In the genomic region with DNA sequence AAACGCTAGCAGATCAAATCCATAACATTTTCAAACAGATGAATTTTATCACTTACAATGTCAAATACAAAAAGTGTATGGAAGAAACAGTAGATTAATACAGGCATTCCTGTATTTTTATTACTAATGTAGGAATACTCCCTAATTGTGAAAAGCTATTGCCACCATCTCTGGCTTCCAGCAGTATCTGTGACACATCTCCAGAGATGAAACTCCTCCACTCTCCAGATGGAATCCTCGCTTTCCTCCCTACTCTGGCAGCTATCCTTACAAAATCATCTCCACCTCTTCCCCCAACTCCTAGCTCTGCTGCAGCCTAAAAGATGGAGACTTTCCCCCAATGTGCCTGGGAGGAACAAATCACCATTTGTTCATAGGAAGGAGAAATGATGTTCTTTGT, we compare ENCODE assay signal across 20 cellular contexts.
DNase-seq lines count a peak whose midpoint lies in the region; ATAC-seq, FAIRE-seq and TF ChIP-seq lines count a peak whose summit lies in the region.
"Had no signal": no experiment of that assay in that cellular context is flagged by ENCODE, and none has a peak within 500 bp of the region (broad histone marks: within the 10 kb centered on the region; RNA-seq: fewer than 3 reads in every experiment).

No MANE protein-coding gene starts in this region.

- H3K27ac Mint-ChIP-seq in endodermal cell, result peak overlapping the region; percentile 9
- H3K27ac Mint-ChIP-seq: CD4-positive, alpha-beta memory T cell had no signal

- no peak overlapping the region for H3K9ac ChIP-seq in endodermal cell (ENCODE audit: extremely low read depth, low read length, poor library complexity, severe bottlenecking)
- H3K9ac ChIP-seq: GM23248 had no signal

- no peak for TF ChIP-seq POLR2A in GM12891 (IDR thresholded peaks at IDR 0.05; ENCODE audit: low read depth, low read length)
- no peak for TF ChIP-seq POLR2A in stomach (IDR thresholded peaks at IDR 0.05)

- FAIRE-seq in GM12891 (lab: Jason Lieb, UNC), result no peak
- FAIRE-seq: A549, H1 had no signal

- intact Hi-C loops in aorta (cut with DNase I) (no loop called here), stomach (cut with DNase I; ENCODE audit: low total_unique reads) (no loop called here)

- H3K9me3 ChIP-seq in endodermal cell (ENCODE audit: control insufficient read depth, low read length) (no peaks in the 10 kb centered on the region), aorta (ENCODE audit: control insufficient read depth, low read length) (no peaks in the 10 kb centered on the region), stomach (no peaks in the 10 kb centered on the region)
- H3K9me3 ChIP-seq: A549 had no signal

- H3K4me1 ChIP-seq in endodermal cell (ENCODE audit: control insufficient read depth, insufficient read depth, low read length) (no peaks in the 10 kb centered on the region), aorta (ENCODE audit: control insufficient read depth in 1 of 2, insufficient read depth in 2 of 2, low read length in 2 of 2) (no peaks in the 10 kb centered on the region), stomach (no peaks in the 10 kb centered on the region)
- H3K4me1 ChIP-seq: A549 had no signal

- no peaks in the 10 kb centered on the region for H3K27me3 Mint-ChIP-seq in endodermal cell (ENCODE audit: insufficient read depth)
- H3K27me3 Mint-ChIP-seq: CD4-positive, alpha-beta memory T cell had no signal

- no peaks in the 10 kb centered on the region for H3K36me3 Mint-ChIP-seq in endodermal cell (ENCODE audit: low read depth)

- no peak for TF ChIP-seq EP300 in stomach (IDR thresholded peaks at IDR 0.05)

- no peak for ATAC-seq in aorta (ENCODE audit: low FRiP score)
- ATAC-seq: A549 had no signal

- in situ Hi-C loops in G401 (cut with HindIII; ENCODE audit: low sequenced_read_pairs), result no loop called here

- H3K4me3 Mint-ChIP-seq in endodermal cell, result no peak overlapping the region
- H3K4me3 Mint-ChIP-seq: CD4-positive, alpha-beta memory T cell had no signal

- peak; percentile 40 for DNase-seq in G401 (ENCODE audit: low spot score)
- no peak for DNase-seq in endodermal cell
- peak; percentile 38 for DNase-seq in inferior parietal cortex (ENCODE audit: extremely low spot score)
- DNase-seq in superior temporal gyrus (ENCODE audit: extremely low spot score), result peak; percentile 58
- DNase-seq in GM12891 (ENCODE audit: insufficient read length, low spot score), result no peak
- DNase-seq in aorta, result no peak
- DNase-seq in stomach, result no peak
- DNase-seq: 8988T; ACHN; AML-193; Calu3; CD4-positive, alpha-beta memory T cell; COR-L47; DMS53; DMS79 treated with DMSO at 0.1 percent for 48 hours; GM23248; H7; HCEC 1CT had no signal

- TF ChIP-seq CTCF in endodermal cell (conservative IDR thresholded peaks at IDR 0.05), result no peak
- no peak for TF ChIP-seq CTCF in stomach (IDR thresholded peaks at IDR 0.05)

- no peaks in the 10 kb centered on the region for H3K4me1 Mint-ChIP-seq in endodermal cell
- H3K4me1 Mint-ChIP-seq: CD4-positive, alpha-beta memory T cell had no signal

- no peak overlapping the region for H3K4me3 ChIP-seq in endodermal cell (ENCODE audit: low read length)
- no peak overlapping the region for H3K4me3 ChIP-seq in aorta (ENCODE audit: low read length in 2 of 2)
- H3K4me3 ChIP-seq in stomach, result no peak overlapping the region
- H3K4me3 ChIP-seq: A549, GM23248 had no signal

- H3K36me3 ChIP-seq in endodermal cell (ENCODE audit: control insufficient read depth, insufficient read depth, low read length) (no peaks in the 10 kb centered on the region), aorta (ENCODE audit: control insufficient read depth in 1 of 2, insufficient read depth in 2 of 2, low read length in 1 of 2) (no peaks in the 10 kb centered on the region), stomach (peaks cover 0 to 24% (median 15%) of the 10 kb centered on the region in 4 donors)

- 93% methylated on average over 2 of the region's 2 CpGs; no CpG with 5 or more reads in 1 of the 2 experiments for WGBS in endodermal cell (ENCODE audit: insufficient coverage in 1 of 2, insufficient read length in 1 of 2), 2 experiments
- 79 to 84% methylated on average over 2 of the region's 2 CpGs for WGBS in aorta, 2 donors
- WGBS in stomach, 5 donors, result 88 to 96% (median 90%) methylated on average over 2 of the region's 2 CpGs

- H3K27me3 ChIP-seq in endodermal cell (ENCODE audit: control insufficient read depth, insufficient read depth, low read length, poor library complexity, severe bottlenecking) (no peaks in the 10 kb centered on the region), aorta (ENCODE audit: control insufficient read depth in 1 of 2, insufficient read depth in 2 of 2, low read length in 1 of 2) (no peaks in the 10 kb centered on the region), stomach (no peaks in the 10 kb centered on the region)

- H3K27ac ChIP-seq in endodermal cell (ENCODE audit: low read depth, low read length), result no peak overlapping the region
- H3K27ac ChIP-seq in aorta (ENCODE audit: low read depth in 1 of 2, low read length in 2 of 2), result no peak overlapping the region
- H3K27ac ChIP-seq in stomach, result no peak overlapping the region
- H3K27ac ChIP-seq: A549, GM23248 had no signal

- H3K9me3 Mint-ChIP-seq in endodermal cell, result no peaks in the 10 kb centered on the region
- H3K9me3 Mint-ChIP-seq: CD4-positive, alpha-beta memory T cell had no signal

TF ChIP-seq in GM12891, 5 proteins besides CTCF, POLR2A, EP300 and RAD21:
- no peak for TF ChIP-seq SPI1 (IDR thresholded peaks at IDR 0.05; ENCODE audit: low read depth, low read length)
- no peak for TF ChIP-seq TAF1 (IDR thresholded peaks at IDR 0.05; ENCODE audit: low read depth, low read length)
- no peak for TF ChIP-seq POU2F2 (IDR thresholded peaks at IDR 0.05; ENCODE audit: low read depth, low read length)
- TF ChIP-seq POLR2AphosphoS5 (IDR thresholded peaks at IDR 0.05; ENCODE audit: low read depth, low read length), result no peak
- TF ChIP-seq PAX5 (IDR thresholded peaks at IDR 0.05; ENCODE audit: insufficient read depth, low read length, severe bottlenecking), result no peak
TF ChIP-seq in GM12891: peak in this region for 0.

Comparison
In these comparisons a context has a peak if more than half of its experiments do, and no peak if none do; other contexts are left out.
1. DNase-seq: peak in G401 (single experiment), inferior parietal cortex (single experiment) and superior temporal gyrus (single experiment); none in endodermal cell (single experiment), GM12891 (single experiment), aorta (0 of 2) and stomach (single experiment).